ENCODE assay signal across 8 cellular contexts in genomic region chr11:28108909-28109308, GRCh38. TPM values are rescaled to one million over a fixed set of nuclear protein-coding genes. Genes with fewer than 3 reads are reported as not detected.
DNase-seq lines count a peak whose midpoint lies in the region; ATAC-seq, FAIRE-seq and TF ChIP-seq lines count a peak whose summit lies in the region.

No MANE protein-coding gene starts in this region.

- no peak for FAIRE-seq in A549 (lab: Jason Lieb, UNC)
- no peak for FAIRE-seq in K562 (lab: Jason Lieb, UNC)

- H3K9ac ChIP-seq in K562 (ENCODE audit: insufficient read depth in 1 of 2, low read depth in 2 of 2, low read length in 2 of 2) (peak overlapping the region in 1 of 2 experiments; percentile 90; a peak in 2 of 4 replicates), mucosa of rectum (ENCODE audit: low read depth in 1 of 2, low read length in 2 of 2) (peak overlapping the region; percentile 62 to 74)

- no peaks in the 10 kb centered on the region for H3K9me1 ChIP-seq in K562 (ENCODE audit: control insufficient read depth, insufficient read depth, low read length)

- H3K9me3 ChIP-seq in A549 (no peaks in the 10 kb centered on the region), K562 (replicated peaks; ENCODE audit: control insufficient read depth, insufficient read depth, low read depth, low read length) (no peaks in the 10 kb centered on the region), mucosa of rectum (ENCODE audit: control insufficient read depth in 2 of 2, low read length in 2 of 2) (no peaks in the 10 kb centered on the region)

- intact Hi-C loops in K562 (cut with micrococcal nuclease): no loop called here

- TF ChIP-seq EP300 in A549 (IDR thresholded peaks at IDR 0.05) (no peak), K562 (IDR thresholded peaks at IDR 0.05; ENCODE audit: low read length) (no peak)

- DNase-seq in A549 (ENCODE audit: low read depth in 1 of 2, low spot score in 1 of 2) (no peak), HL-60 (ENCODE audit: low read depth in 1 of 2, low spot score in 1 of 2) (no peak), K562 (ENCODE audit: extremely low read depth in 1 of 4, low spot score in 3 of 4) (no peak), NCI-H2107 treated with DMSO at 0.1 percent for 48 hours (lab: John Stamatoyannopoulos, UW; ENCODE audit: unreplicated experiment) (no peak)

- WGBS in A549 (ENCODE audit: missing lambda C conversion rate): 30% methylated on average over 3 of the region's 3 CpGs
- 3% methylated on average over 3 of the region's 3 CpGs for WGBS in K562 (ENCODE audit: insufficient coverage, low coverage, missing lambda C conversion rate)

- H3K4me3 ChIP-seq in A549 (peak overlapping the region; percentile 59), HL-60 (replicated peaks; ENCODE audit: insufficient read depth, low read length) (peak overlapping the region; percentile 52), K562 (peak overlapping the region; percentile 78), mucosa of rectum (ENCODE audit: low read length in 2 of 2) (peak overlapping the region; percentile 63 to 96)

- TF ChIP-seq POLR2A in A549 (IDR thresholded peaks at IDR 0.05; ENCODE audit: low read length) (no peak), K562 (conservative IDR thresholded peaks at IDR 0.05) (no peak)

- H3K79me2 ChIP-seq in K562 (ENCODE audit: control insufficient read depth, insufficient read depth, low read length): peaks cover 95% of the 10 kb centered on the region

- BruUV-seq in K562 (replicated peaks; lab: Mats Ljungman, UMichigan): no TSS peak

- peak overlapping the region; percentile 87; the same call in 1 of the 2 replicates for H2AFZ ChIP-seq in K562 (ENCODE audit: low read depth, low read length)

- H3K36me3 ChIP-seq in K562 (ENCODE audit: control insufficient read depth, insufficient read depth, low read length) (peaks cover 12% of the 10 kb centered on the region), mucosa of rectum (ENCODE audit: control insufficient read depth in 2 of 2, insufficient read depth in 2 of 2, low read length in 2 of 2) (peaks cover 3% of the 10 kb centered on the region in 2 donors)

- in situ Hi-C loops in K562 (cut with MboI): no loop called here

- H4K20me1 ChIP-seq in K562 (replicated peaks; ENCODE audit: control insufficient read depth, insufficient read depth, low read length): no peaks in the 10 kb centered on the region

- peak overlapping the region; percentile 90 to 91; a peak in 5 of 6 replicates for H3K27ac ChIP-seq in A549
- H3K27ac ChIP-seq in HL-60 (replicated peaks): peak overlapping the region; percentile 95
- peak overlapping the region; percentile 88 for H3K27ac ChIP-seq in K562 (ENCODE audit: extremely low read depth, low read depth, low read length)
- H3K27ac ChIP-seq in mucosa of rectum (ENCODE audit: low read depth in 2 of 2, low read length in 2 of 2): peak overlapping the region; percentile 78 to 83

- H3K4me1 ChIP-seq in A549 (peaks cover 43% of the 10 kb centered on the region), K562 (replicated peaks in 1 of 2; ENCODE audit: control insufficient read depth in 2 of 2, insufficient read depth in 2 of 2, low read length in 2 of 2) (no peaks in the 10 kb centered on the region; a peak in 3 of 5 replicates), mucosa of rectum (ENCODE audit: control insufficient read depth in 2 of 2, insufficient read depth in 2 of 2, low read length in 2 of 2) (peaks cover 14 to 19% of the 10 kb centered on the region in 2 donors)

- no peak for ATAC-seq in A549
- no peak for ATAC-seq in K562
- ATAC-seq in HG03442 (IDR thresholded peaks at IDR 0.05; ENCODE audit: unreplicated experiment): no peak
- ATAC-seq in HG03135 (IDR thresholded peaks at IDR 0.05; ENCODE audit: unreplicated experiment): no peak
- ATAC-seq in GM19467 (IDR thresholded peaks at IDR 0.05; ENCODE audit: unreplicated experiment): no peak

- TF ChIP-seq RAD21 in A549 (conservative IDR thresholded peaks at IDR 0.05 in 1 of 2, IDR thresholded peaks at IDR 0.05 in 1 of 2) (no peak), K562 (CRISPR knock-in tag; conservative IDR thresholded peaks at IDR 0.05 in 1 of 2, IDR thresholded peaks at IDR 0.05 in 1 of 2) (no peak)

- POLR2A ChIA-PET in A549 (lab: Yijun Ruan, JAX) (interaction anchor here (1.0 to 3.3 kb wide), 5 partner anchors 391 to 1221 kb away, joined by 3 to 48 read pairs (median 9); partner anchors contain the start of gene BDNF), K562 (lab: Yijun Ruan, JAX) (no interaction called here)

- TF ChIP-seq CTCF in A549 (IDR thresholded peaks at IDR 0.05) (no peak), HL-60 (IDR thresholded peaks at IDR 0.05; ENCODE audit: insufficient read depth, low read length) (no peak), K562 (IDR thresholded peaks at IDR 0.05 in 2 of 3, conservative IDR thresholded peaks at IDR 0.05 in 1 of 3; ENCODE audit: insufficient read depth in 2 of 3, low read depth in 1 of 3, low read length in 3 of 3) (no peak)

- CTCF ChIA-PET in A549 (lab: Yijun Ruan, JAX): interaction anchor here (0.5 kb wide), 1 partner anchor 412 kb away, joined by 3 read pairs; no protein-coding TSS in a partner anchor
- CTCF ChIA-PET in K562 (lab: Yijun Ruan, JAX; ENCODE audit: low intra/inter-chr PET ratio): no interaction called here

- no peaks in the 10 kb centered on the region for H3K27me3 ChIP-seq in HL-60 (ENCODE audit: insufficient read depth, poor library complexity, severe bottlenecking)
- H3K27me3 ChIP-seq in K562 (ENCODE audit: control insufficient read depth in 2 of 2, insufficient read depth in 2 of 2, low read length in 2 of 2): no peaks in the 10 kb centered on the region
- H3K27me3 ChIP-seq in mucosa of rectum (ENCODE audit: control insufficient read depth in 2 of 2, insufficient read depth in 2 of 2, low read length in 2 of 2): no peaks in the 10 kb centered on the region

- H3K4me2 ChIP-seq in A549 (peak overlapping the region; percentile 89), K562 (ENCODE audit: insufficient read depth, low read length) (peak overlapping the region; percentile 81)

TF ChIP-seq in A549, 52 proteins besides CTCF, POLR2A, EP300 and RAD21 (continues in another document):
- TF ChIP-seq FOSL2 (IDR thresholded peaks at IDR 0.05) (no peak), FOSL2 (CRISPR knock-in tag; IDR thresholded peaks at IDR 0.05) (peak; percentile 87), KDM5A (IDR thresholded peaks at IDR 0.05) (no peak)

RNA-seq across cellular contexts. Expression of gene METTL15, which starts 0.7 kb away (rescaled TPM):
- polyA plus RNA-seq in A549 (2011; rRNA removed) (21.9 and 23.5 TPM in 2 replicates), A549 (2017; fragmentation: RNase III; extraction: RNeasy Plus Mini Kit Qiagen cat#74134 plus additional on column Dnase treatment) (8.9 to 9.5 TPM (median 9.0 TPM) in 3 replicates), K562 (2011; rRNA removed) (17.5 and 20.4 TPM in 2 replicates), K562 (2014; fragmentation: Illumina TruSeq; extraction: Trizol) (10.1 and 12.1 TPM in 2 replicates), K562 (2014; fragmentation: Nextera tagmentation; extraction: Ambion mirVana) (10 to 100 TPM; 19.1 to 20.9 TPM), K562 (2014; rRNA removed) (11.6 and 12.0 TPM in 2 replicates)
- 3.9 and 6.1 TPM in 2 replicates for polyA plus RNA-seq in A549 (2012; cell fraction: cytosol; rRNA removed)
- 3.5 and 5.0 TPM in 2 replicates for polyA plus RNA-seq in A549 (2012; cell fraction: nucleus; rRNA removed)
- 47.9 and 48.2 TPM in 2 replicates for polyA minus RNA-seq in A549 (2011; rRNA and poly(A)+ RNA removed)
- 32.0 and 54.2 TPM in 2 replicates for total RNA-seq in K562 (2011; cell fraction: chromatin; rRNA removed; ENCODE audit: low replicate concordance)
- total RNA-seq in K562 (2011; cell fraction: nucleolus; rRNA removed): 11.5 and 16.8 TPM in 2 replicates
- total RNA-seq in K562 (2011; cell fraction: nucleoplasm; rRNA removed): 26.0 and 39.6 TPM in 2 replicates
- total RNA-seq in K562 (2014; rRNA removed) (10.4 and 10.7 TPM in 2 replicates), K562 (2014; rRNA removed; fragmentation: Illumina TruSeq; extraction: Trizol) (21.7 and 24.2 TPM in 2 replicates), K562 (2015; rRNA removed; fragmentation: Illumina TruSeq; extraction: Trizol) (15.9 and 16.1 TPM in 2 replicates), K562 (2021) (12.5 and 15.9 TPM in 2 replicates)
- polyA plus RNA-seq in K562 (2011; cell fraction: cytosol; rRNA removed): 6.8 and 11.1 TPM in 2 replicates
- polyA plus RNA-seq in K562 (2011; cell fraction: nucleus; rRNA removed): 13.2 and 14.6 TPM in 2 replicates
- polyA plus RNA-seq in K562 (2012): 8.5 and 8.6 TPM in 2 replicates
- polyA minus RNA-seq in K562 (2011; rRNA and poly(A)+ RNA removed): 32.8 and 40.0 TPM in 2 replicates
- polyA minus RNA-seq in K562 (2011; cell fraction: cytosol; rRNA and poly(A)+ RNA removed): 10.6 and 13.9 TPM in 2 replicates
- 36.2 and 64.3 TPM in 2 replicates for polyA minus RNA-seq in K562 (2011; cell fraction: nucleus; rRNA and poly(A)+ RNA removed)

RNA-seq across cellular contexts. Expression of gene KIF18A, which starts 1.0 kb away (rescaled TPM):
- polyA plus RNA-seq in A549 (2011; rRNA removed) (29.8 and 47.2 TPM in 2 replicates), A549 (2017; fragmentation: RNase III; extraction: RNeasy Plus Mini Kit Qiagen cat#74134 plus additional on column Dnase treatment) (24.8 to 25.6 TPM (median 25.5 TPM) in 3 replicates), K562 (2011; rRNA removed) (22.0 and 24.4 TPM in 2 replicates), K562 (2014; fragmentation: Illumina TruSeq; extraction: Trizol) (24.1 and 27.0 TPM in 2 replicates), K562 (2014; fragmentation: Nextera tagmentation; extraction: Ambion mirVana) (10 to 100 TPM; 20.8 to 24.3 TPM), K562 (2014; rRNA removed) (17.3 TPM in 2 replicates)
- polyA plus RNA-seq in A549 (2012; cell fraction: cytosol; rRNA removed): 7.3 and 7.5 TPM in 2 replicates
- 6.7 and 9.3 TPM in 2 replicates for polyA plus RNA-seq in A549 (2012; cell fraction: nucleus; rRNA removed)
- 31.7 and 32.2 TPM in 2 replicates for polyA minus RNA-seq in A549 (2011; rRNA and poly(A)+ RNA removed)
- total RNA-seq in K562 (2011; cell fraction: chromatin; rRNA removed; ENCODE audit: low replicate concordance): 29.1 and 184 TPM in 2 replicates
- 14.5 and 23.7 TPM in 2 replicates for total RNA-seq in K562 (2011; cell fraction: nucleolus; rRNA removed)
- total RNA-seq in K562 (2011; cell fraction: nucleoplasm; rRNA removed): 44.7 and 45.4 TPM in 2 replicates
- total RNA-seq in K562 (2014; rRNA removed) (15.1 and 16.4 TPM in 2 replicates), K562 (2014; rRNA removed; fragmentation: Illumina TruSeq; extraction: Trizol) (36.1 and 42.6 TPM in 2 replicates), K562 (2015; rRNA removed; fragmentation: Illumina TruSeq; extraction: Trizol) (29.6 and 32.9 TPM in 2 replicates), K562 (2021) (22.1 and 22.5 TPM in 2 replicates)
- polyA plus RNA-seq in K562 (2011; cell fraction: cytosol; rRNA removed): 2.9 and 7.4 TPM in 2 replicates
- polyA plus RNA-seq in K562 (2011; cell fraction: nucleus; rRNA removed): 14.0 and 23.7 TPM in 2 replicates
- 18.1 and 19.0 TPM in 2 replicates for polyA plus RNA-seq in K562 (2012)
- polyA minus RNA-seq in K562 (2011; rRNA and poly(A)+ RNA removed): 66.0 and 74.0 TPM in 2 replicates
- polyA minus RNA-seq in K562 (2011; cell fraction: cytosol; rRNA and poly(A)+ RNA removed): 12.3 and 14.2 TPM in 2 replicates
- 73.2 and 125 TPM in 2 replicates for polyA minus RNA-seq in K562 (2011; cell fraction: nucleus; rRNA and poly(A)+ RNA removed)
